In genomic region chr22:22935056-22935545, GRCh38 we compare ENCODE assay signal across 1 cellular context.
TF ChIP-seq lines count a peak whose summit lies in the region.

No MANE protein-coding gene starts in this region.

TF ChIP-seq in GM12878, 131 proteins besides CTCF, POLR2A, EP300 and RAD21 (continued from another document):
- TF ChIP-seq ZBTB4 (CRISPR knock-in tag; IDR thresholded peaks at IDR 0.05) (peak; percentile 52; the same call in 1 of the 2 replicates), GATAD2B (conservative IDR thresholded peaks at IDR 0.05; ENCODE audit: low read depth) (peak; percentile 53; the same call in 1 of the 2 replicates), PRDM15 (CRISPR knock-in tag; IDR thresholded peaks at IDR 0.05) (0 out of 2 replicates have a peak, but pooled peaks have one; percentile 5), ZNF592 (IDR thresholded peaks at IDR 0.05) (peak; percentile 17; the same call in 1 of the 2 replicates)
